In genomic region chr15:48646364-48646763, GRCh38 we compare ENCODE assay signal across 11 cellular contexts. TPM values are rescaled to one million over a fixed set of nuclear protein-coding genes. Genes with fewer than 3 reads are reported as not detected.
DNase-seq lines count a peak whose midpoint lies in the region; ATAC-seq, FAIRE-seq and TF ChIP-seq lines count a peak whose summit lies in the region.
"Had no signal": no experiment of that assay in that cellular context is flagged by ENCODE, and none has a peak within 500 bp of the region (broad histone marks: within the 10 kb centered on the region; RNA-seq: fewer than 3 reads in every experiment).

No MANE protein-coding gene starts in this region.

- ATAC-seq in SK-N-SH treated with all-trans-retinoic acid at 6 μM for 48 hours = no peak; the same call in 2 of the 3 replicates
- no peak for ATAC-seq in GM21360 (IDR thresholded peaks at IDR 0.05; ENCODE audit: unreplicated experiment)
- no peak for ATAC-seq in stimulated activated naive CD8-positive, alpha-beta T cell treated with anti-CD3 and anti-CD28 coated beads, Interleukin-15, amount 100 ng/mL, for 72 hours

- H3K9ac ChIP-seq in SK-N-SH (peak overlapping the region; percentile 94), astrocyte (ENCODE audit: low read length) (peak overlapping the region; percentile 100), liver (ENCODE audit: low read depth in 1 of 2, low read length in 2 of 2) (no peak overlapping the region)

- H3K9me3 ChIP-seq in SK-N-SH (no peaks in the 10 kb centered on the region), astrocyte (ENCODE audit: insufficient read depth, low read depth, low read length) (no peaks in the 10 kb centered on the region), liver (ENCODE audit: control insufficient read depth in 4 of 4, low read length in 3 of 4) (no peaks in the 10 kb centered on the region), suprapubic skin (no peaks in the 10 kb centered on the region)

- H3K4me2 ChIP-seq in SK-N-SH (peak overlapping the region; percentile 82), astrocyte (ENCODE audit: low read length) (peak overlapping the region; percentile 84)

- CTCF ChIA-PET in SK-N-SH (lab: Yijun Ruan, JAX) = interaction anchor here (1.5 to 2.7 kb wide), 3 partner anchors 155 to 294 kb away, joined by 6 to 12 read pairs (median 9); no protein-coding TSS in a partner anchor

- FAIRE-seq in astrocyte (lab: Jason Lieb, UNC) = no peak
- FAIRE-seq: islet of Langerhans had no signal

- H3K4me1 Mint-ChIP-seq in astrocyte (ENCODE audit: low read depth, unreplicated experiment) = peaks cover 12% of the 10 kb centered on the region
- H3K4me1 Mint-ChIP-seq in stimulated activated naive CD8-positive, alpha-beta T cell treated with anti-CD3 and anti-CD28 coated beads, Interleukin-15, amount 100 ng/mL, for 72 hours = peaks cover 10% of the 10 kb centered on the region

- DNase-seq in SK-N-SH = no peak
- DNase-seq in astrocyte (ENCODE audit: low read depth) = no peak
- DNase-seq in suprapubic skin (ENCODE audit: low spot score in 2 of 2) = no peak
- DNase-seq in stimulated activated naive CD8-positive, alpha-beta T cell treated with anti-CD3 and anti-CD28 coated beads, Interleukin-15, amount 100 ng/mL, for 72 hours = no peak
- DNase-seq in HuH-7 (ENCODE audit: low spot score) = no peak
- DNase-seq: NCI-H2171 treated with DMSO at 0.1 percent for 48 hours had no signal

- peaks cover 59% of the 10 kb centered on the region for H3K79me2 ChIP-seq in SK-N-SH (ENCODE audit: insufficient read depth)
- H3K79me2 ChIP-seq in astrocyte (ENCODE audit: insufficient read depth, low read length) = peaks cover 53% of the 10 kb centered on the region

- no peaks in the 10 kb centered on the region for H3K27me3 ChIP-seq in SK-N-SH (ENCODE audit: insufficient read depth)
- no peaks in the 10 kb centered on the region for H3K27me3 ChIP-seq in astrocyte (ENCODE audit: insufficient read depth, low read length)
- H3K27me3 ChIP-seq in liver (ENCODE audit: control insufficient read depth in 4 of 4, insufficient read depth in 4 of 4, low read length in 3 of 4) = peaks cover 0 to 10% (median 4%) of the 10 kb centered on the region in 4 donors
- peaks cover 24% of the 10 kb centered on the region for H3K27me3 ChIP-seq in suprapubic skin

- no peak for TF ChIP-seq RAD21 in SK-N-SH (IDR thresholded peaks at IDR 0.05; ENCODE audit: low read length)
- no peak for TF ChIP-seq RAD21 in liver (IDR thresholded peaks at IDR 0.05)

- H3K27ac Mint-ChIP-seq in astrocyte (ENCODE audit: unreplicated experiment) = peak overlapping the region; percentile 58
- H3K27ac Mint-ChIP-seq in stimulated activated naive CD8-positive, alpha-beta T cell treated with anti-CD3 and anti-CD28 coated beads, Interleukin-15, amount 100 ng/mL, for 72 hours = no peak overlapping the region

- peak overlapping the region; percentile 95 for H3K4me3 Mint-ChIP-seq in astrocyte (ENCODE audit: unreplicated experiment)
- H3K4me3 Mint-ChIP-seq in stimulated activated naive CD8-positive, alpha-beta T cell treated with anti-CD3 and anti-CD28 coated beads, Interleukin-15, amount 100 ng/mL, for 72 hours = peak overlapping the region in 1 of 2 donors; percentile 81

- no peak for TF ChIP-seq CTCF in SK-N-SH (IDR thresholded peaks at IDR 0.05)
- TF ChIP-seq CTCF in astrocyte (IDR thresholded peaks at IDR 0.05; ENCODE audit: insufficient read depth, low read depth, low read length) = no peak
- no peak for TF ChIP-seq CTCF in liver (IDR thresholded peaks at IDR 0.05; ENCODE audit: low read depth, low read length, missing input control)
- TF ChIP-seq CTCF in suprapubic skin (IDR thresholded peaks at IDR 0.05) = no peak

- H3K27ac ChIP-seq in SK-N-SH (ENCODE audit: low read depth in 2 of 2, low read length in 1 of 2) = peak overlapping the region; percentile 89 to 91
- H3K27ac ChIP-seq in astrocyte (ENCODE audit: low read depth, low read length) = peak overlapping the region; percentile 92
- H3K27ac ChIP-seq in liver (ENCODE audit: low read depth in 1 of 2, low read length in 2 of 2) = peak overlapping the region; percentile 36 to 65
- peak overlapping the region; percentile 86 for H3K27ac ChIP-seq in suprapubic skin
- H3K27ac ChIP-seq: 22Rv1 had no signal

- H3K9me3 Mint-ChIP-seq in astrocyte (ENCODE audit: unreplicated experiment) = no peaks in the 10 kb centered on the region
- no peaks in the 10 kb centered on the region for H3K9me3 Mint-ChIP-seq in stimulated activated naive CD8-positive, alpha-beta T cell treated with anti-CD3 and anti-CD28 coated beads, Interleukin-15, amount 100 ng/mL, for 72 hours

- no peaks in the 10 kb centered on the region for H3K27me3 Mint-ChIP-seq in astrocyte (ENCODE audit: low read depth, unreplicated experiment)
- H3K27me3 Mint-ChIP-seq in stimulated activated naive CD8-positive, alpha-beta T cell treated with anti-CD3 and anti-CD28 coated beads, Interleukin-15, amount 100 ng/mL, for 72 hours = peaks cover 61% of the 10 kb centered on the region

- H3K4me1 ChIP-seq in SK-N-SH (ENCODE audit: control insufficient read depth in 1 of 2, insufficient read depth in 2 of 2, low read depth in 1 of 2, low read length in 1 of 2) = peaks cover 6 to 16% of the 10 kb centered on the region in 2 experiments; a peak in 2 of 4 replicates
- peaks cover 12% of the 10 kb centered on the region for H3K4me1 ChIP-seq in astrocyte (ENCODE audit: insufficient read depth, low read length)
- H3K4me1 ChIP-seq in liver (ENCODE audit: control insufficient read depth in 4 of 4, insufficient read depth in 4 of 4, low read length in 3 of 4) = peaks cover 5 to 21% (median 17%) of the 10 kb centered on the region in 4 donors
- peaks cover 27% of the 10 kb centered on the region for H3K4me1 ChIP-seq in suprapubic skin

- H4K20me1 ChIP-seq in SK-N-SH (ENCODE audit: insufficient read depth) (peaks cover 30% of the 10 kb centered on the region), astrocyte (ENCODE audit: insufficient read depth, low read length) (peaks cover 32% of the 10 kb centered on the region)

- H2AFZ ChIP-seq in SK-N-SH (ENCODE audit: low read depth) (peak overlapping the region; percentile 66), astrocyte (ENCODE audit: low read depth, low read length) (peak overlapping the region; percentile 87)

- 85% methylated on average over 6 of the region's 9 CpGs for WGBS in SK-N-SH (ENCODE audit: low lambda C conversion rate)
- 57% methylated on average over 9 of the region's 9 CpGs for WGBS in liver
- whole genome bisulfite sequencing in suprapubic skin = 83% methylated on average over 6 of the region's 9 CpGs

- POLR2A ChIA-PET in SK-N-SH (lab: Yijun Ruan, JAX) = interaction anchor here (1.1 to 1.8 kb wide), 3 partner anchors 120 to 318 kb away, joined by 3 to 8 read pairs (median 3); partner anchors contain the start of gene CEP152

- H3K4me3 ChIP-seq in SK-N-SH (ENCODE audit: low read depth in 2 of 2, low read length in 1 of 2) (peak overlapping the region; percentile 75 to 96), astrocyte (ENCODE audit: insufficient read depth, low read depth, low read length) (peak overlapping the region; percentile 95), liver (ENCODE audit: low read depth in 1 of 3, low read length in 3 of 3) (peak overlapping the region in 1 of 3 donors; percentile 64), suprapubic skin (peak overlapping the region; percentile 78)

- no peak for TF ChIP-seq POLR2A in suprapubic skin (IDR thresholded peaks at IDR 0.05)

- H3F3A ChIP-seq in SK-N-SH (replicated peaks; ENCODE audit: insufficient read depth) = peaks cover 8% of the 10 kb centered on the region

- H3K9me2 ChIP-seq in SK-N-SH = no peaks in the 10 kb centered on the region

- H3K36me3 ChIP-seq in SK-N-SH (replicated peaks in 1 of 2; ENCODE audit: control insufficient read depth in 1 of 2, insufficient read depth in 2 of 2, low read length in 1 of 2) (peaks cover under 1 to 25% of the 10 kb centered on the region in 2 experiments), astrocyte (ENCODE audit: insufficient read depth, low read length) (peaks cover 11% of the 10 kb centered on the region), liver (ENCODE audit: control insufficient read depth in 4 of 4, insufficient read depth in 3 of 4, low read depth in 1 of 4, low read length in 3 of 4) (no peaks in the 10 kb centered on the region), suprapubic skin (no peaks in the 10 kb centered on the region)

- TF ChIP-seq EP300 in SK-N-SH (IDR thresholded peaks at IDR 0.05; ENCODE audit: borderline replicate concordance in 1 of 2, low read depth in 1 of 2, low read length in 1 of 2) (no peak), suprapubic skin (IDR thresholded peaks at IDR 0.05) (no peak)

- no peaks in the 10 kb centered on the region for H3K36me3 Mint-ChIP-seq in astrocyte (ENCODE audit: low read depth, unreplicated experiment)

TF ChIP-seq in SK-N-SH treated with all-trans-retinoic acid at 6 μM for 48 hours, 23 proteins besides CTCF, POLR2A, EP300 and RAD21 (continues in another document):
- no peak for TF ChIP-seq TOX (CRISPR knock-in tag; IDR thresholded peaks at IDR 0.05; ENCODE audit: borderline replicate concordance)

TF ChIP-seq in liver, 16 proteins besides CTCF, POLR2A, EP300 and RAD21 (continues in another document):
- TF ChIP-seq YY1 (IDR thresholded peaks at IDR 0.05) = no peak

RNA-seq across cellular contexts. Expression of gene FBN1, which starts 0.9 kb away (rescaled TPM):
- 248 and 298 TPM in 2 replicates for polyA plus RNA-seq in SK-N-SH (2012; rRNA removed)
- 185 and 239 TPM in 2 replicates for polyA plus RNA-seq in SK-N-SH (2012; cell fraction: cytosol; rRNA removed)
- 255 and 545 TPM in 2 replicates for polyA plus RNA-seq in SK-N-SH (2012; cell fraction: nucleus; rRNA removed)
- total RNA-seq in astrocyte = 210 and 298 TPM in 2 replicates
- 10 to 100 TPM; 19.9 to 20.1 TPM for total RNA-seq in liver
- 1 to 10 TPM; 1.3 to 4.9 TPM for polyA plus RNA-seq in liver
- total RNA-seq in suprapubic skin = 10 to 100 TPM; 12.6 to 24.6 (median 21.0) TPM

Comparison
In these comparisons a context has a peak if more than half of its experiments do, and no peak if none do; other contexts are left out.
1. H3K9ac ChIP-seq: peak in SK-N-SH (single experiment) and astrocyte (single experiment); none in liver (0 of 2).
2. Peak in every context shown above with its lines, with median percentiles within 50 percentile points of each other: H3K27ac ChIP-seq.